29 cellular contexts compared by ENCODE assay signal in the genomic region with DNA sequence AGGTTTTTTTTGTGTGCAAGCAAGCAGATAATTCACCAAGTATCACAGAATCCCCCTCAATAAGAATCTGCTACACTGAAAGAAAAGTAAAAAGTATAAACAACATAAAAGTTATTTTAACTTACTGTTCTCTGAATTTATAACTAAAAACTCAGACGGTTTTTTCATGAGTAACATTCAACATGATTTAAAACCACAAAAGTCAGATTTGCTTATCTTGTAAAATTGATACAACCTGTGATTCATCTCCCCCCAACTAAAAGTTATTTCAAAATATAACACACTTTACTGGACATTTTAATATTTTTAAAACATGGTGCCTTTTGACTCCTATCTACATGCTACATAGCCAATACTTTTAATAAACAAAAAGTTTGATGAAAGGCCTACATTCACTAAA. TPM values are rescaled to one million over a fixed set of nuclear protein-coding genes. Genes with fewer than 3 reads are reported as not detected.
"Had no signal": no experiment of that assay in that cellular context is flagged by ENCODE, and none has a peak within 500 bp of the region (broad histone marks: within the 10 kb centered on the region; RNA-seq: fewer than 3 reads in every experiment).

No MANE protein-coding gene starts in this region.

- H3K4me2 ChIP-seq: smooth muscle cell had no signal

- H3K27ac ChIP-seq: esophagus squamous epithelium, gastrocnemius medialis, neutrophil, parathyroid adenoma, prostate gland, right atrium auricular region, stomach, testis, tibial artery had no signal

- H3K79me2 ChIP-seq: parathyroid adenoma had no signal

- H3K4me1 ChIP-seq: esophagus squamous epithelium, gastrocnemius medialis, parathyroid adenoma, prostate gland, right atrium auricular region, testis, tibial artery had no signal

- H3K36me3 ChIP-seq: esophagus squamous epithelium, gastrocnemius medialis, neutrophil, prostate gland, right atrium auricular region, stomach had no signal

- H3K9me3 ChIP-seq: esophagus squamous epithelium, gastrocnemius medialis, neutrophil, prostate gland, stomach, testis, tibial artery had no signal

- H3K9me3 Mint-ChIP-seq: effector memory CD8-positive, alpha-beta T cell; memory B cell; natural killer cell; neural crest cell; stimulated activated effector memory CD8-positive, alpha-beta T cell treated with anti-CD3 and anti-CD28 coated beads, Interleukin-12 subunit alpha, Interleukin-12 subunit beta, amount 100 ng/mL, for 72 hours; type B pancreatic cell had no signal

- H3K4me3 ChIP-seq: esophagus squamous epithelium, gastrocnemius medialis, lung, prostate gland, right atrium auricular region, smooth muscle cell, stomach, testis, tibial artery had no signal

- H3K4me1 Mint-ChIP-seq: memory B cell; natural killer cell; neural crest cell; stimulated activated effector memory CD8-positive, alpha-beta T cell treated with anti-CD3 and anti-CD28 coated beads, Interleukin-12 subunit alpha, Interleukin-12 subunit beta, amount 100 ng/mL, for 72 hours had no signal

- H3K27ac Mint-ChIP-seq: effector memory CD8-positive, alpha-beta T cell; memory B cell; natural killer cell; stimulated activated effector memory CD8-positive, alpha-beta T cell treated with anti-CD3 and anti-CD28 coated beads, Interleukin-12 subunit alpha, Interleukin-12 subunit beta, amount 100 ng/mL, for 72 hours; type B pancreatic cell had no signal

- H3K27me3 Mint-ChIP-seq: type B pancreatic cell had no signal

- H3K27me3 ChIP-seq: esophagus squamous epithelium, gastrocnemius medialis, neutrophil, right atrium auricular region, stomach, testis, tibial artery had no signal

- H3K4me3 Mint-ChIP-seq: effector memory CD8-positive, alpha-beta T cell; memory B cell; natural killer cell; neural crest cell; stimulated activated effector memory CD8-positive, alpha-beta T cell treated with anti-CD3 and anti-CD28 coated beads, Interleukin-12 subunit alpha, Interleukin-12 subunit beta, amount 100 ng/mL, for 72 hours; type B pancreatic cell had no signal

- H3K36me3 Mint-ChIP-seq: memory B cell; natural killer cell; stimulated activated effector memory CD8-positive, alpha-beta T cell treated with anti-CD3 and anti-CD28 coated beads, Interleukin-12 subunit alpha, Interleukin-12 subunit beta, amount 100 ng/mL, for 72 hours had no signal

- H3K9ac ChIP-seq: parathyroid adenoma had no signal

- ATAC-seq: effector memory CD8-positive, alpha-beta T cell; gastrocnemius medialis; left lobe of liver; natural killer cell; sciatic nerve; stimulated activated effector memory CD8-positive, alpha-beta T cell treated with anti-CD3 and anti-CD28 coated beads, Interleukin-12 subunit alpha, Interleukin-12 subunit beta, amount 100 ng/mL, for 72 hours had no signal

- DNase-seq: cortex of kidney; effector memory CD8-positive, alpha-beta T cell; erythroblast; esophagus squamous epithelium; foreskin fibroblast; gastrocnemius medialis; head of caudate nucleus; kidney; natural killer cell; stimulated activated CD4-positive, alpha-beta T cell treated with anti-CD3 and anti-CD28 coated beads, Interleukin-12 subunit alpha, Interleukin-12 subunit beta, amount 100 ng/mL, for 4 hours; stimulated activated CD4-positive, alpha-beta T cell treated with anti-CD3 and anti-CD28 coated beads, Interleukin-1b, Interleukin-23, amount 100 ng/mL, for 48 hours; stimulated activated CD4-positive, alpha-beta T cell treated with anti-CD3 and anti-CD28 coated beads, Interleukin-4, amount 100 ng/mL, for 24 hours; stimulated activated naive CD4-positive, alpha-beta T cell treated with Interleukin-2 at 50 U/mL for 16 hours; stomach; testis; tibial artery had no signal

- H2AFZ ChIP-seq: parathyroid adenoma had no signal

RNA-seq across cellular contexts. Expression of gene TSPAN12, which starts 32.8 kb away (rescaled TPM):
- total RNA-seq: mononuclear cell, natural killer cell had no signal
